ENCODE assay signal across 8 cellular contexts in genomic region chr16:30409125-30410060, GRCh38. TPM values are rescaled to one million over a fixed set of nuclear protein-coding genes. Genes with fewer than 3 reads are reported as not detected.
DNase-seq lines count a peak whose midpoint lies in the region; ATAC-seq and TF ChIP-seq lines count a peak whose summit lies in the region.

No MANE protein-coding gene starts in this region.

- TF ChIP-seq CTCF in cardiac fibroblast (IDR thresholded peaks at IDR 0.05; ENCODE audit: low read depth, low read length) (peak; percentile 99), kidney epithelial cell (IDR thresholded peaks at IDR 0.05; ENCODE audit: insufficient read depth, low read length, poor library complexity, severe bottlenecking) (peak; percentile 99)

- peaks cover 2% of the 10 kb centered on the region for H3K36me3 ChIP-seq in kidney epithelial cell (ENCODE audit: control insufficient read depth, insufficient read depth, low read length)

- peak; percentile 92 for DNase-seq in DMS53 (lab: John Stamatoyannopoulos, UW)
- DNase-seq in NCI-H446 (lab: John Stamatoyannopoulos, UW) = peak; percentile 73 to 88
- DNase-seq in cardiac fibroblast (ENCODE audit: low read depth in 2 of 2) = peak; percentile 88 to 90
- DNase-seq in kidney epithelial cell (ENCODE audit: low read depth) = no peak
- DNase-seq in stimulated activated CD4-positive, alpha-beta T cell treated with anti-CD3 and anti-CD28 coated beads, Interleukin-15, amount 100 ng/mL, for 48 hours (ENCODE audit: low read depth in 2 of 2) = peak; percentile 85 to 90

- H3K4me3 ChIP-seq in cardiac fibroblast (replicated peaks in 1 of 2; ENCODE audit: low read depth in 2 of 2, low read length in 2 of 2) (no peak overlapping the region), kidney epithelial cell (ENCODE audit: low read depth, low read length) (no peak overlapping the region)

- ATAC-seq in HG02885 (IDR thresholded peaks at IDR 0.05; ENCODE audit: poor library complexity, unreplicated experiment) (peak; percentile 48), HG03135 (IDR thresholded peaks at IDR 0.05; ENCODE audit: unreplicated experiment) (no peak)
- peak; percentile 48 to 51 for ATAC-seq in activated CD4-positive, CD25-positive, alpha-beta regulatory T cell treated with anti-CD3 and anti-CD28 coated beads, Interleukin-2, amount 50 U/mL, for 24 hours

- no peaks in the 10 kb centered on the region for H3K27me3 ChIP-seq in kidney epithelial cell (ENCODE audit: control insufficient read depth, insufficient read depth, low read length)

RNA-seq across cellular contexts. Expression of gene ZNF771, which starts 2.0 kb away (rescaled TPM):
- total RNA-seq in kidney epithelial cell = 10.3 and 16.7 TPM in 2 replicates

RNA-seq across cellular contexts. Expression of gene ZNF48, which starts 14.2 kb away (rescaled TPM):
- 24.4 and 27.4 TPM in 2 replicates for total RNA-seq in kidney epithelial cell

RNA-seq across cellular contexts. Expression of gene DCTPP1, which starts 20.4 kb away (rescaled TPM):
- total RNA-seq in kidney epithelial cell = 42.1 and 50.5 TPM in 2 replicates

RNA-seq across cellular contexts. Expression of gene SEPTIN1, which starts 27.0 kb away (rescaled TPM):
- 0.38 and 0.62 TPM in 2 replicates for total RNA-seq in kidney epithelial cell

RNA-seq across cellular contexts. Expression of gene MYL11, which starts 34.8 kb away (rescaled TPM):
- not detected in 2 replicates for total RNA-seq in kidney epithelial cell
